ENCODE assay signal across 9 cellular contexts in genomic region chr9:105425817-105426433, GRCh38. TPM values are rescaled to one million over a fixed set of nuclear protein-coding genes. Genes with fewer than 3 reads are reported as not detected.
DNase-seq lines count a peak whose midpoint lies in the region; ATAC-seq, FAIRE-seq and TF ChIP-seq lines count a peak whose summit lies in the region.
"Had no signal": no experiment of that assay in that cellular context is flagged by ENCODE, and none has a peak within 500 bp of the region (broad histone marks: within the 10 kb centered on the region; RNA-seq: fewer than 3 reads in every experiment).

No MANE protein-coding gene starts in this region.

- H3K9ac ChIP-seq in SK-N-SH (no peak overlapping the region), kidney (ENCODE audit: low read length in 2 of 2) (no peak overlapping the region)

- no peak overlapping the region for H3K4me2 ChIP-seq in SK-N-SH

- H3K9me2 ChIP-seq in SK-N-SH: no peaks in the 10 kb centered on the region

- TF ChIP-seq RAD21 in SK-N-SH (IDR thresholded peaks at IDR 0.05; ENCODE audit: low read length): peak; percentile 76

- H3K36me3 ChIP-seq in SK-N-SH (replicated peaks in 1 of 2; ENCODE audit: control insufficient read depth in 1 of 2, insufficient read depth in 2 of 2, low read length in 1 of 2) (no peaks in the 10 kb centered on the region), kidney (ENCODE audit: control insufficient read depth in 1 of 2, insufficient read depth in 2 of 2, low read length in 2 of 2) (no peaks in the 10 kb centered on the region)

- CTCF ChIA-PET in SK-N-SH (lab: Yijun Ruan, JAX): interaction anchor here (0.9 to 2.1 kb wide), 6 partner anchors 10 to 563 kb away, joined by 3 to 5 read pairs (median 4); no protein-coding TSS in a partner anchor

- H3K9me3 ChIP-seq in SK-N-SH (no peaks in the 10 kb centered on the region), kidney (ENCODE audit: control insufficient read depth in 1 of 2, low read length in 2 of 2) (no peaks in the 10 kb centered on the region)

- WGBS in SK-N-SH (ENCODE audit: low lambda C conversion rate): 30% methylated on average over 2 of the region's 2 CpGs

- intact Hi-C loops in kidney (cut with DNase I): no loop called here

- FAIRE-seq in kidney (lab: Jason Lieb, UNC): peak; percentile 60

- H3K27ac ChIP-seq in SK-N-SH (ENCODE audit: low read depth in 2 of 2, low read length in 1 of 2) (no peak overlapping the region), kidney (ENCODE audit: low read depth in 2 of 2, low read length in 2 of 2) (no peak overlapping the region)

- no peaks in the 10 kb centered on the region for H4K20me1 ChIP-seq in SK-N-SH (ENCODE audit: insufficient read depth)

- H3K4me3 ChIP-seq in SK-N-SH (ENCODE audit: low read depth in 2 of 2, low read length in 1 of 2) (no peak overlapping the region), kidney (ENCODE audit: low read length in 2 of 2) (no peak overlapping the region)

- peak; percentile 52 for DNase-seq in SK-N-SH
- DNase-seq in kidney: no peak
- no peak for DNase-seq in medulla oblongata (ENCODE audit: extremely low spot score)
- DNase-seq in NCI-H2029 treated with DMSO at 0.1 percent for 48 hours (lab: John Stamatoyannopoulos, UW): no peak
- no peak for DNase-seq in GM19238 (ENCODE audit: insufficient read length, low spot score)
- DNase-seq: naive thymus-derived CD8-positive, alpha-beta T cell had no signal

- no peak for TF ChIP-seq EP300 in SK-N-SH (IDR thresholded peaks at IDR 0.05; ENCODE audit: borderline replicate concordance in 1 of 2, low read depth in 1 of 2, low read length in 1 of 2)

- ATAC-seq in HG02852 (IDR thresholded peaks at IDR 0.05; ENCODE audit: unreplicated experiment) (peak; percentile 60), GM19467 (IDR thresholded peaks at IDR 0.05; ENCODE audit: unreplicated experiment) (no peak)

- H2AFZ ChIP-seq in SK-N-SH (ENCODE audit: low read depth): 0 out of 2 replicates have a peak overlapping the region, but pooled peaks have one; percentile 33

- H3K4me1 ChIP-seq in SK-N-SH (ENCODE audit: control insufficient read depth in 1 of 2, insufficient read depth in 2 of 2, low read depth in 1 of 2, low read length in 1 of 2) (no peaks in the 10 kb centered on the region), kidney (ENCODE audit: control insufficient read depth in 1 of 2, insufficient read depth in 1 of 2, low read depth in 1 of 2, low read length in 2 of 2) (no peaks in the 10 kb centered on the region)

- TF ChIP-seq CTCF in GM12872 (IDR thresholded peaks at IDR 0.05; ENCODE audit: insufficient read depth, low read depth, low read length): peak; percentile 39; the same call in 2 of the 3 replicates
- TF ChIP-seq CTCF in SK-N-SH (IDR thresholded peaks at IDR 0.05): peak; percentile 71
- peak; percentile 33 for TF ChIP-seq CTCF in kidney (IDR thresholded peaks at IDR 0.05; ENCODE audit: borderline replicate concordance, extremely low read depth, insufficient read depth)

- H3K79me2 ChIP-seq in SK-N-SH (ENCODE audit: insufficient read depth): no peaks in the 10 kb centered on the region

- POLR2A ChIA-PET in SK-N-SH (lab: Yijun Ruan, JAX): no interaction called here

- no peaks in the 10 kb centered on the region for H3F3A ChIP-seq in SK-N-SH (replicated peaks; ENCODE audit: insufficient read depth)

- H3K27me3 ChIP-seq in SK-N-SH (ENCODE audit: insufficient read depth): no peaks in the 10 kb centered on the region

TF ChIP-seq in SK-N-SH, 30 proteins besides CTCF, POLR2A, EP300 and RAD21:
- TF ChIP-seq RCOR1 (IDR thresholded peaks at IDR 0.05; ENCODE audit: low read length) (no peak), SMC3 (IDR thresholded peaks at IDR 0.05; ENCODE audit: low read depth, low read length) (peak; percentile 42)

RNA-seq across cellular contexts. Expression of gene FSD1L, which starts 21.9 kb away (rescaled TPM):
- polyA plus RNA-seq in SK-N-SH (2012; rRNA removed): 0.76 and 1.0 TPM in 2 replicates
- 0.83 and 1.3 TPM in 2 replicates for polyA plus RNA-seq in SK-N-SH (2012; cell fraction: cytosol; rRNA removed)
- 1.6 and 4.3 TPM in 2 replicates for polyA plus RNA-seq in SK-N-SH (2012; cell fraction: nucleus; rRNA removed)
- 13.2 TPM for total RNA-seq in kidney
- 1.4 TPM for polyA plus RNA-seq in kidney (ENCODE audit: insufficient read depth, low read depth, low replicate concordance)
